10 cellular contexts compared by ENCODE assay signal in genomic region chr20:19944772-19945459, GRCh38.
DNase-seq lines count a peak whose midpoint lies in the region; ATAC-seq and TF ChIP-seq lines count a peak whose summit lies in the region.
"Had no signal": no experiment of that assay in that cellular context is flagged by ENCODE, and none has a peak within 500 bp of the region (broad histone marks: within the 10 kb centered on the region; RNA-seq: fewer than 3 reads in every experiment).

No MANE protein-coding gene starts in this region.

- DNase-seq in epithelial cell of proximal tubule (ENCODE audit: low read depth) = peak; percentile 32
- DNase-seq in smooth muscle cell of the brain vasculature (ENCODE audit: low read depth, low spot score) = peak; percentile 55
- DNase-seq in ureter (ENCODE audit: low spot score) = no peak
- DNase-seq: NCI-H748 treated with DMSO at 0.1 percent for 48 hours had no signal

- H3K4me3 ChIP-seq in epithelial cell of proximal tubule (ENCODE audit: low read depth, low read length) = no peak overlapping the region

- TF ChIP-seq CTCF in epithelial cell of proximal tubule (conservative IDR thresholded peaks at IDR 0.05; ENCODE audit: low read depth, low read length) = no peak

- ATAC-seq in GM18511 (IDR thresholded peaks at IDR 0.05; ENCODE audit: unreplicated experiment) = peak; percentile 64
- ATAC-seq in HG02870 (IDR thresholded peaks at IDR 0.05; ENCODE audit: unreplicated experiment) = peak; percentile 41
- ATAC-seq in GM19455 (IDR thresholded peaks at IDR 0.05; ENCODE audit: unreplicated experiment) = no peak
- ATAC-seq in HG02763 (IDR thresholded peaks at IDR 0.05; ENCODE audit: unreplicated experiment) = no peak
- ATAC-seq in HG03469 (IDR thresholded peaks at IDR 0.05; ENCODE audit: unreplicated experiment) = no peak
- ATAC-seq: naive thymus-derived CD4-positive, alpha-beta T cell had no signal

Comparison
In these comparisons a context has a peak if more than half of its experiments do, and no peak if none do; other contexts are left out.
1. ATAC-seq: peak in GM18511 (single experiment) and HG02870 (single experiment); none in GM19455 (single experiment), HG02763 (single experiment) and HG03469 (single experiment).